Comparison of ENCODE assay signal across 8 cellular contexts in genomic region chr15:40859206-40859851, GRCh38. TPM values are rescaled to one million over a fixed set of nuclear protein-coding genes. Genes with fewer than 3 reads are reported as not detected.
DNase-seq lines count a peak whose midpoint lies in the region; ATAC-seq and TF ChIP-seq lines count a peak whose summit lies in the region.

No MANE protein-coding gene starts in this region.

- peak overlapping the region; percentile 44; the same call in 1 of the 2 replicates for H2AFZ ChIP-seq in DND-41 (ENCODE audit: low read depth, low read length)

- no peaks in the 10 kb centered on the region for H3K9me3 Mint-ChIP-seq in activated CD4-positive, alpha-beta memory T cell treated with anti-CD3 and anti-CD28 coated beads, Interleukin-2, amount 10 ng/mL, durations not matched to agents 7 days and 5 days
- H3K9me3 Mint-ChIP-seq in mesothelial cell of epicardium, result no peaks in the 10 kb centered on the region

- ATAC-seq in DND-41 (ENCODE audit: insufficient read depth, low read depth) (peak; percentile 86), HG02759 (IDR thresholded peaks at IDR 0.05; ENCODE audit: unreplicated experiment) (peak; percentile 77), HG02870 (IDR thresholded peaks at IDR 0.05; ENCODE audit: unreplicated experiment) (no peak)

- no peaks in the 10 kb centered on the region for H3K27me3 ChIP-seq in DND-41 (ENCODE audit: insufficient read depth, low read length, poor library complexity)

- no peak overlapping the region for H3K27ac Mint-ChIP-seq in activated CD4-positive, alpha-beta memory T cell treated with anti-CD3 and anti-CD28 coated beads, Interleukin-2, amount 10 ng/mL, durations not matched to agents 7 days and 5 days
- peak overlapping the region; percentile 88 for H3K27ac Mint-ChIP-seq in mesothelial cell of epicardium

- H3K36me3 Mint-ChIP-seq in activated CD4-positive, alpha-beta memory T cell treated with anti-CD3 and anti-CD28 coated beads, Interleukin-2, amount 10 ng/mL, durations not matched to agents 7 days and 5 days (ENCODE audit: low read depth), result no peaks in the 10 kb centered on the region
- H3K36me3 Mint-ChIP-seq in mesothelial cell of epicardium, result peaks cover 7% of the 10 kb centered on the region

- no peaks in the 10 kb centered on the region for H3K79me2 ChIP-seq in DND-41 (ENCODE audit: insufficient read depth, low read length)

- POLR2A ChIA-PET in activated CD4-positive, alpha-beta memory T cell treated with anti-CD3 and anti-CD28 coated beads, Interleukin-2, amount 10 ng/mL, durations not matched to agents 7 days and 5 days (lab: Charles Lee), result interaction anchor here (0.6 to 3.8 kb wide), 6 partner anchors 11 to 327 kb away, joined by 3 to 51 read pairs (median 4); partner anchors contain the start of genes SPINT1 and VPS18

- peaks cover 9% of the 10 kb centered on the region for H3K4me1 ChIP-seq in DND-41 (ENCODE audit: insufficient read depth, low read length)

- TF ChIP-seq CTCF in DND-41 (IDR thresholded peaks at IDR 0.05; ENCODE audit: borderline replicate concordance, extremely low read depth, low read length, poor library complexity, severe bottlenecking) (peak; percentile 91), mesothelial cell of epicardium (IDR thresholded peaks at IDR 0.05; ENCODE audit: unreplicated experiment) (peak; percentile 46)

- no peak overlapping the region for H3K4me2 ChIP-seq in DND-41 (ENCODE audit: insufficient read depth, low read length)

- no peaks in the 10 kb centered on the region for H3K36me3 ChIP-seq in DND-41 (ENCODE audit: insufficient read depth, low read length)

- H4K20me1 ChIP-seq in DND-41 (ENCODE audit: insufficient read depth, low read length), result no peaks in the 10 kb centered on the region

- H3K9ac ChIP-seq in DND-41 (ENCODE audit: low read depth, low read length), result no peak overlapping the region

- no peak overlapping the region for H3K27ac ChIP-seq in DND-41 (ENCODE audit: low read length)

- CTCF ChIA-PET in activated CD4-positive, alpha-beta memory T cell treated with anti-CD3 and anti-CD28 coated beads, Interleukin-2, amount 10 ng/mL, durations not matched to agents 7 days and 5 days (lab: Charles Lee), result interaction anchor here (0.5 to 9.9 kb wide), 26 partner anchors 10 to 372 kb away, joined by 3 to 216 read pairs (median 5); partner anchors contain the start of genes CHP1, DNAJC17, EXD1 and GCHFR

- H3K9me3 ChIP-seq in DND-41 (ENCODE audit: insufficient read depth, low read length, severe bottlenecking), result no peaks in the 10 kb centered on the region

- H3K4me1 Mint-ChIP-seq in activated CD4-positive, alpha-beta memory T cell treated with anti-CD3 and anti-CD28 coated beads, Interleukin-2, amount 10 ng/mL, durations not matched to agents 7 days and 5 days, result peaks cover 18% of the 10 kb centered on the region
- peaks cover 26% of the 10 kb centered on the region for H3K4me1 Mint-ChIP-seq in mesothelial cell of epicardium

- DNase-seq in DND-41, result peak; percentile 79
- peak; percentile 51 for DNase-seq in NCI-H82 treated with DMSO at 0.1 percent for 48 hours (lab: John Stamatoyannopoulos, UW; ENCODE audit: unreplicated experiment)
- peak; percentile 86 for DNase-seq in activated CD4-positive, alpha-beta memory T cell treated with anti-CD3 and anti-CD28 coated beads, Interleukin-2, amount 10 ng/mL, durations not matched to agents 7 days and 5 days
- peak; percentile 69 for DNase-seq in effector CD8-positive, alpha-beta T cell (lab: John Stamatoyannopoulos, UW)
- peak; percentile 69 to 86 for DNase-seq in mesothelial cell of epicardium (ENCODE audit: low spot score in 2 of 2, unreplicated experiment in 2 of 2)
- peak; percentile 59 to 66 for DNase-seq in stimulated activated CD8-positive, alpha-beta memory T cell treated with anti-CD3 and anti-CD28 coated beads, Interleukin-2, amount 100 ng/mL, for 1 hour (ENCODE audit: low read depth in 2 of 2)

- no peak overlapping the region for H3K4me3 Mint-ChIP-seq in activated CD4-positive, alpha-beta memory T cell treated with anti-CD3 and anti-CD28 coated beads, Interleukin-2, amount 10 ng/mL, durations not matched to agents 7 days and 5 days
- H3K4me3 Mint-ChIP-seq in mesothelial cell of epicardium, result no peak overlapping the region

- H3K27me3 Mint-ChIP-seq in activated CD4-positive, alpha-beta memory T cell treated with anti-CD3 and anti-CD28 coated beads, Interleukin-2, amount 10 ng/mL, durations not matched to agents 7 days and 5 days, result no peaks in the 10 kb centered on the region
- H3K27me3 Mint-ChIP-seq in mesothelial cell of epicardium (ENCODE audit: low read depth), result no peaks in the 10 kb centered on the region

- no peak overlapping the region for H3K4me3 ChIP-seq in DND-41 (ENCODE audit: low read depth in 1 of 2, low read length in 2 of 2)

RNA-seq across cellular contexts. Expression of gene RHOV, which starts 14.7 kb away (rescaled TPM):
- total RNA-seq in activated CD4-positive, alpha-beta memory T cell treated with anti-CD3 and anti-CD28 coated beads, Interleukin-2, amount 10 ng/mL, durations not matched to agents 7 days and 5 days, result not detected
- total RNA-seq in mesothelial cell of epicardium, result 3.4 to 4.4 TPM (median 3.4 TPM) in 3 replicates

RNA-seq across cellular contexts. Expression of gene SPINT1, which starts 15.5 kb away (rescaled TPM):
- total RNA-seq in activated CD4-positive, alpha-beta memory T cell treated with anti-CD3 and anti-CD28 coated beads, Interleukin-2, amount 10 ng/mL, durations not matched to agents 7 days and 5 days, result 1 to 10 TPM; 4.9 to 5.1 TPM
- 141 to 152 TPM (median 147 TPM) in 3 replicates for total RNA-seq in mesothelial cell of epicardium

RNA-seq across cellular contexts. Expression of gene PPP1R14D, which starts 30.8 kb away (rescaled TPM):
- not detected for total RNA-seq in activated CD4-positive, alpha-beta memory T cell treated with anti-CD3 and anti-CD28 coated beads, Interleukin-2, amount 10 ng/mL, durations not matched to agents 7 days and 5 days
- 0.63 to 1.7 TPM (median 1.2 TPM) in 3 replicates for total RNA-seq in mesothelial cell of epicardium

RNA-seq across cellular contexts. Expression of gene VPS18, which starts 34.9 kb away (rescaled TPM):
- 10 to 100 TPM; 16.3 to 17.1 TPM for total RNA-seq in activated CD4-positive, alpha-beta memory T cell treated with anti-CD3 and anti-CD28 coated beads, Interleukin-2, amount 10 ng/mL, durations not matched to agents 7 days and 5 days
- 30.1 to 31.2 TPM (median 30.5 TPM) in 3 replicates for total RNA-seq in mesothelial cell of epicardium

RNA-seq across cellular contexts. Expression of gene DNAJC17, which starts 52.1 kb away (rescaled TPM):
- 10 to 100 TPM; 35.8 to 37.8 TPM for total RNA-seq in activated CD4-positive, alpha-beta memory T cell treated with anti-CD3 and anti-CD28 coated beads, Interleukin-2, amount 10 ng/mL, durations not matched to agents 7 days and 5 days
- total RNA-seq in mesothelial cell of epicardium, result 36.4 to 44.3 TPM (median 41.2 TPM) in 3 replicates

Comparison
In these comparisons a context has a peak if more than half of its experiments do, and no peak if none do; other contexts are left out.
1. RNA of gene SPINT1, which starts 15.5 kb away (total RNA-seq): 141 to 152 TPM in mesothelial cell of epicardium; 4.9 to 5.1 TPM in activated CD4-positive, alpha-beta memory T cell treated with anti-CD3 and anti-CD28 coated beads, Interleukin-2, amount 10 ng/mL, durations not matched to agents 7 days and 5 days; every median in the first group is over 10 times any median in the second.
2. Peak in every context shown above with its lines, with median percentiles within 50 percentile points of each other: DNase-seq.